In genomic region chr11:86483591-86484163, GRCh38 we compare ENCODE assay signal across 1 cellular context.
TF ChIP-seq lines count a peak whose summit lies in the region.

No MANE protein-coding gene starts in this region.

TF ChIP-seq in HepG2, 621 proteins besides CTCF, POLR2A, EP300 and RAD21:
- TF ChIP-seq ZNF574 (CRISPR knock-in tag; IDR thresholded peaks at IDR 0.05) (no peak), ZNF10 (CRISPR knock-in tag; IDR thresholded peaks at IDR 0.05; ENCODE audit: borderline replicate concordance, low read depth) (no peak), EZH2 (conservative IDR thresholded peaks at IDR 0.05; ENCODE audit: low read depth, low read length) (no peak), ZNF367 (CRISPR knock-in tag; IDR thresholded peaks at IDR 0.05; ENCODE audit: borderline replicate concordance) (no peak)
- TF ChIP-seq, protein P1, sequence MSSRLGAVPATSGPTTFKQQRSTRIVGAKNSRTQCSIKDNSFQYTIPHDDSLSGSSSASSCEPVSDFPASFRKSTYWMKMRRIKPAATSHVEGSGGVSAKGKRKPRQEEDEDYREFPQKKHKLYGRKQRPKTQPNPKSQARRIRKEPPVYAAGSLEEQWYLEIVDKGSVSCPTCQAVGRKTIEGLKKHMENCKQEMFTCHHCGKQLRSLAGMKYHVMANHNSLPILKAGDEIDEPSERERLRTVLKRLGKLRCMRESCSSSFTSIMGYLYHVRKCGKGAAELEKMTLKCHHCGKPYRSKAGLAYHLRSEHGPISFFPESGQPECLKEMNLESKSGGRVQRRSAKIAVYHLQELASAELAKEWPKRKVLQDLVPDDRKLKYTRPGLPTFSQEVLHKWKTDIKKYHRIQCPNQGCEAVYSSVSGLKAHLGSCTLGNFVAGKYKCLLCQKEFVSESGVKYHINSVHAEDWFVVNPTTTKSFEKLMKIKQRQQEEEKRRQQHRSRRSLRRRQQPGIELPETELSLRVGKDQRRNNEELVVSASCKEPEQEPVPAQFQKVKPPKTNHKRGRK (CRISPR knock-in tag; IDR thresholded peaks at IDR 0.05) = no peak
